ENCODE assay signal across 23 cellular contexts in genomic region chr10:33665512-33665911, GRCh38.
"Had no signal": no experiment of that assay in that cellular context is flagged by ENCODE, and none has a peak within 500 bp of the region (broad histone marks: within the 10 kb centered on the region; RNA-seq: fewer than 3 reads in every experiment).

No MANE protein-coding gene starts in this region.

- H3K4me3 ChIP-seq: gastrocnemius medialis, heart right ventricle, left ventricle myocardium inferior, skin epidermis, tibial nerve, vagina had no signal

- H3K9me3 Mint-ChIP-seq: central memory CD8-positive, alpha-beta T cell had no signal

- FAIRE-seq: islet of Langerhans had no signal

- H3K27me3 ChIP-seq: gastrocnemius medialis, heart right ventricle, neutrophil, tibial nerve, vagina had no signal

- H3K36me3 Mint-ChIP-seq: memory B cell had no signal

- H3K4me3 Mint-ChIP-seq: activated naive CD8-positive, alpha-beta T cell treated with anti-CD3 and anti-CD28 coated beads, Interleukin-2, amount 50 U/mL, for 24 hours; central memory CD8-positive, alpha-beta T cell; memory B cell; naive thymus-derived CD8-positive, alpha-beta T cell had no signal

- H3K27ac Mint-ChIP-seq: activated naive CD8-positive, alpha-beta T cell treated with anti-CD3 and anti-CD28 coated beads, Interleukin-2, amount 50 U/mL, for 24 hours; memory B cell; naive thymus-derived CD8-positive, alpha-beta T cell had no signal

- H3K27ac ChIP-seq: gastrocnemius medialis, heart right ventricle, left ventricle myocardium inferior, neutrophil, skin epidermis, tibial nerve, vagina had no signal

- H3K9me3 ChIP-seq: gastrocnemius medialis, neutrophil, vagina had no signal

- H3K36me3 ChIP-seq: gastrocnemius medialis, heart right ventricle, left ventricle myocardium inferior, neutrophil, tibial nerve, vagina had no signal

- DNase-seq: activated naive CD4-positive, alpha-beta T cell; activated naive CD8-positive, alpha-beta T cell treated with anti-CD3 and anti-CD28 coated beads, Interleukin-2, amount 50 U/mL, for 24 hours; activated T-cell treated with anti-CD3 and anti-CD28 coated beads for 4 hours; cortex of kidney; effector memory CD4-positive, alpha-beta T cell; gastrocnemius medialis; heart right ventricle; left ventricle myocardium inferior; naive thymus-derived CD8-positive, alpha-beta T cell; retina; stimulated activated CD4-positive, alpha-beta T cell treated with anti-CD3 and anti-CD28 coated beads, Interleukin-15, amount 100 ng/mL, for 24 hours; stimulated activated CD4-positive, alpha-beta T cell treated with anti-CD3 and anti-CD28 coated beads, Interleukin-4, amount 100 ng/mL, for 1 hour; stimulated activated naive CD4-positive, alpha-beta T cell treated with Interleukin-2 at 50 U/mL for 16 hours; substantia nigra; T-helper 1 cell; T1000 had no signal
